Comparison of ENCODE assay signal across 8 cellular contexts in the genomic region with DNA sequence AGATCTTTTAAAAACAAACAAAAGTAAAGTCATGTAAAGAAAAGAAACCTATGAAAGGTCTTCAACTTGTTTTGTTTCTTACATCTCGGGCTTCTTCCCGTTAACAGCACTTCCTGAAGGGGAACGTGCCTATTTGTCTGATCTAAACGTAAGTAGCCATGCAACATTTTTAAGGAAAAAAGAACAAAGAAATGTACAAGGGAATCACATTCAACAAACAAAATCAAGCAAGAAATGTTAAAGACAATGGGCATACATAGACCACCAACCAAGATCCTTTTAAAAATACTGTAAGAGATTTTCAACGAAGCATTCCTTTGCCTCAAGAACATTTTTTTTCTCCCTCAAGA.
DNase-seq lines count a peak whose midpoint lies in the region; ATAC-seq and TF ChIP-seq lines count a peak whose summit lies in the region.

No MANE protein-coding gene starts in this region.

- peak overlapping the region in 4 of 5 experiments; percentile 42 to 80 (median 65) for H3K4me3 Mint-ChIP-seq in brain

- H3K9me3 Mint-ChIP-seq in brain, result peaks cover 0 to 4% (median 0%) of the 10 kb centered on the region in 5 experiments

- peaks cover 4% of the 10 kb centered on the region for H3K27me3 Mint-ChIP-seq in brain

- peaks cover 7% of the 10 kb centered on the region for H3K4me1 ChIP-seq in muscle layer of colon (ENCODE audit: insufficient read depth, low read length)

- no peak for DNase-seq in BJ (ENCODE audit: low read depth)
- DNase-seq in HT1080 (ENCODE audit: low read depth), result peak; percentile 29
- DNase-seq in SKM-1 (lab: John Stamatoyannopoulos, UW; ENCODE audit: unreplicated experiment), result no peak
- no peak for DNase-seq in AG20443 (ENCODE audit: low spot score)
- no peak for DNase-seq in NCI-H1105 (lab: John Stamatoyannopoulos, UW)

- no peaks in the 10 kb centered on the region for H3K9me3 ChIP-seq in muscle layer of colon (ENCODE audit: low read length)

- H3K27ac ChIP-seq in muscle layer of colon (ENCODE audit: low read depth, low read length), result no peak overlapping the region

- no peaks in the 10 kb centered on the region for H3K36me3 ChIP-seq in BJ (ENCODE audit: control insufficient read depth, insufficient read depth, low read length)
- H3K36me3 ChIP-seq in muscle layer of colon (ENCODE audit: insufficient read depth, low read length), result no peaks in the 10 kb centered on the region

- no peak for ATAC-seq in GM19324 (IDR thresholded peaks at IDR 0.05; ENCODE audit: low FRiP score, unreplicated experiment)

- peak overlapping the region; percentile 14 for H3K9ac ChIP-seq in muscle layer of colon (ENCODE audit: low read length)

- peak overlapping the region; percentile 26 for H3K4me3 ChIP-seq in BJ (ENCODE audit: low read depth, low read length)
- peak overlapping the region; percentile 4 to 58 for H3K4me3 ChIP-seq in muscle layer of colon (ENCODE audit: low read depth in 1 of 2, low read length in 2 of 2)

- TF ChIP-seq CTCF in BJ (IDR thresholded peaks at IDR 0.05; ENCODE audit: insufficient read depth, low read depth, low read length) (no peak), brain (conservative IDR thresholded peaks at IDR 0.05) (no peak)

- peaks cover 29% of the 10 kb centered on the region for H3K4me1 Mint-ChIP-seq in brain

- H3K27me3 ChIP-seq in BJ (ENCODE audit: control insufficient read depth, insufficient read depth, low read length), result no peaks in the 10 kb centered on the region
- no peaks in the 10 kb centered on the region for H3K27me3 ChIP-seq in muscle layer of colon (ENCODE audit: control insufficient read depth in 1 of 2, insufficient read depth in 2 of 2, low read length in 2 of 2)

- peak overlapping the region in 3 of 5 experiments; percentile 40 to 83 (median 70) for H3K27ac Mint-ChIP-seq in brain

- CTCF ChIA-PET in BJ (lab: Yijun Ruan, JAX), result no interaction called here

- POLR2A ChIA-PET in BJ (lab: Charles Lee), result no interaction called here

- no peaks in the 10 kb centered on the region for H3K36me3 Mint-ChIP-seq in brain
